Comparison of ENCODE assay signal across 7 cellular contexts in the genomic region with DNA sequence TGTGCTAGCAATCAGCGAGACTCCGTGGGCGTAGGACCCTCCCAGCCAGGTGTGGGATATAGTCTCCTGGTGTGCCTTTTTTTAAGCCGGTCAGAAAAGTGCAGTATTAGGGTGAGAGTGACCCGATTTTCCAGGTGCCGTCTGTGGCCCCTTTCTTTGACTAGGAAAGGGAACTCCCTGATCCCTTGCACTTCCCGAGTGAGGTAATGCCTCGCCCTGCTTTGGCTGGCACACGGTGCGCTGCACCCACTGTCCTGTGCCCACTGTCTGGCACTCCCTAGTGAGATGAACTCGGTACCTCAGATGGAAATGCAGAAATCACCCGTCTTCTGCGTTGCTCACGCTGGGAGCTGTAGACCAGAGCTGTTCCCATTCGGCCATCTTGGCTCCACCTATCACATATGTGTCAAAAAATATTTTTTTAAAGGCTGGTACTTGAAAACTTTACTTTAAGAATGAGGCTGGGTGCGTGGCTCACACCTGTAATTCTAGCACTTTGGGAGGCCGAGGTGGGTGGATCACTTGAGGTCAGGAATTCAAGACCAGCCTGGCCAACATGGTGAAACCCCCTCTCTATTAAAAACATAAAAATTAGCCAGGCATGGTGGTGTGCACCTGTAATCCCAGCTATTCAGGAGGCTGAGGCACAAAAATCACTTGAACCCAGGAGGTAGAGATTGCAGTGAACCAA.
A peak's percentile ranks its signal among the peaks of the same experiment; 100 is the strongest.
DNase-seq lines count a peak whose midpoint lies in the region; FAIRE-seq and TF ChIP-seq lines count a peak whose summit lies in the region.
"Not testable (repeated sequence)": the region's sequence is repeated elsewhere in the genome, so short reads cannot be mapped to it uniquely, and the experiment has no call there.

No MANE protein-coding gene starts in this region.

- not testable (repeated sequence) for H3K4me3 ChIP-seq in astrocyte (ENCODE audit: insufficient read depth, low read depth, low read length)
- H3K4me3 ChIP-seq in esophagus squamous epithelium (peak overlapping the region in 2 of 4 donors; percentile 7 to 21), iPS-18c (ENCODE audit: insufficient read depth, low read depth, low read length) (peak overlapping the region; percentile 36; the same call in 1 of the 2 replicates), neural progenitor cell (peak overlapping the region; percentile 51), smooth muscle cell (peak overlapping the region; percentile 34)

- peaks cover 5 to 18% of the 10 kb centered on the region in 2 experiments for H3K9me3 Mint-ChIP-seq in H9
- not testable (repeated sequence) for H3K9me3 Mint-ChIP-seq in astrocyte (ENCODE audit: unreplicated experiment)
- peaks cover 13% of the 10 kb centered on the region for H3K9me3 Mint-ChIP-seq in neural progenitor cell

- not testable (repeated sequence) for H4K8ac ChIP-seq in H9 (replicated peaks; ENCODE audit: insufficient read length, low read depth, low read length)

- not testable (repeated sequence) for H2BK5ac ChIP-seq in H9 (ENCODE audit: insufficient read length, low read length)

- H2BK20ac ChIP-seq in H9 (ENCODE audit: low read depth, low read length, poor library complexity, severe bottlenecking), result not testable (repeated sequence)

- H2BK15ac ChIP-seq in H9 (ENCODE audit: low read depth, low read length), result not testable (repeated sequence)

- not testable (repeated sequence) for H3K4ac ChIP-seq in H9 (ENCODE audit: low read depth, low read length)

- H3K27ac Mint-ChIP-seq in H9 (peak overlapping the region; percentile 32 to 96 (median 93); a peak in 6 of 7 replicates), astrocyte (ENCODE audit: unreplicated experiment) (peak overlapping the region; percentile 34), neural progenitor cell (peak overlapping the region; percentile 29)

- peak overlapping the region; percentile 48 for H3K18ac ChIP-seq in H9 (ENCODE audit: insufficient read length, low read depth, low read length)

- not testable (repeated sequence) for H4K20me1 ChIP-seq in H9 (ENCODE audit: control insufficient read depth, insufficient read depth, insufficient read length); astrocyte (ENCODE audit: insufficient read depth, low read length); neural progenitor cell (ENCODE audit: low read depth); smooth muscle cell (ENCODE audit: low read depth)

- TF ChIP-seq POLR2A in esophagus squamous epithelium (IDR thresholded peaks at IDR 0.05), result not testable (repeated sequence)

- H3K27ac ChIP-seq in H9 (ENCODE audit: insufficient read length, low read depth, low read length); astrocyte (ENCODE audit: low read depth, low read length); neural progenitor cell: not testable (repeated sequence)
- H3K27ac ChIP-seq in esophagus squamous epithelium, result peak overlapping the region; percentile 5 to 83 (median 66)
- peak overlapping the region; percentile 75 for H3K27ac ChIP-seq in smooth muscle cell (ENCODE audit: low read depth)

- peak overlapping the region; percentile 50 for H3K9ac ChIP-seq in H9 (ENCODE audit: extremely low read depth, insufficient read length, low read length)
- not testable (repeated sequence) for H3K9ac ChIP-seq in astrocyte (ENCODE audit: low read length); neural progenitor cell; smooth muscle cell (ENCODE audit: low read depth)

- not testable (repeated sequence) for H3T11ph ChIP-seq in H9 (ENCODE audit: low read length)

- not testable (repeated sequence) for H2BK120ac ChIP-seq in H9 (ENCODE audit: low read depth, low read length, poor library complexity, severe bottlenecking)

- not testable (repeated sequence) for H3F3A ChIP-seq in neural progenitor cell (ENCODE audit: low read depth); smooth muscle cell (ENCODE audit: low read depth)

- DNase-seq in H9 (peak; percentile 38), NCI-H748 (lab: John Stamatoyannopoulos, UW; ENCODE audit: unreplicated experiment) (peak; percentile 22)
- not testable (repeated sequence) for DNase-seq in astrocyte (ENCODE audit: low read depth); esophagus squamous epithelium (lab: John Stamatoyannopoulos, UW); neural progenitor cell (ENCODE audit: low spot score); smooth muscle cell (lab: John Stamatoyannopoulos, UW; ENCODE audit: unreplicated experiment)

- not testable (repeated sequence) for H3K27me3 ChIP-seq in H9 (ENCODE audit: insufficient read depth, low read length); astrocyte (ENCODE audit: insufficient read depth, low read length); esophagus squamous epithelium; smooth muscle cell (ENCODE audit: low read depth)
- H3K27me3 ChIP-seq in neural progenitor cell, result peaks cover 10% of the 10 kb centered on the region

- H3K79me1 ChIP-seq in H9 (ENCODE audit: insufficient read depth, low read depth, low read length, poor library complexity, severe bottlenecking), result not testable (repeated sequence)

- H3K4me2 ChIP-seq in H9 (ENCODE audit: insufficient read depth, insufficient read length, low read length) (peak overlapping the region; percentile 63), neural progenitor cell (peak overlapping the region; percentile 80), smooth muscle cell (peak overlapping the region; percentile 74)
- not testable (repeated sequence) for H3K4me2 ChIP-seq in astrocyte (ENCODE audit: low read length)

- not testable (repeated sequence) for H3K56ac ChIP-seq in H9 (ENCODE audit: insufficient read length, low read depth, low read length)

- not testable (repeated sequence) for H2AFZ ChIP-seq in H9 (ENCODE audit: low read length); astrocyte (ENCODE audit: low read depth, low read length)
- H2AFZ ChIP-seq in neural progenitor cell (replicated peaks) (peak overlapping the region; percentile 79), smooth muscle cell (ENCODE audit: low read depth) (peak overlapping the region; percentile 71)

- not testable (repeated sequence) for H4K91ac ChIP-seq in H9 (ENCODE audit: insufficient read length, low read depth, low read length)

- not testable (repeated sequence) for H3K36me3 ChIP-seq in astrocyte (ENCODE audit: insufficient read depth, low read length); esophagus squamous epithelium; neural progenitor cell; smooth muscle cell (ENCODE audit: low read depth)

- peak overlapping the region; percentile 83 to 89 for H3K4me3 Mint-ChIP-seq in H9
- not testable (repeated sequence) for H3K4me3 Mint-ChIP-seq in astrocyte (ENCODE audit: unreplicated experiment)
- H3K4me3 Mint-ChIP-seq in neural progenitor cell, result peak overlapping the region; percentile 78

- not testable (repeated sequence) for FAIRE-seq in astrocyte (lab: Jason Lieb, UNC)

- not testable (repeated sequence) for H2BK12ac ChIP-seq in H9 (ENCODE audit: insufficient read length, low read depth, low read length)

- TF ChIP-seq CTCF in H9 (conservative IDR thresholded peaks at IDR 0.05); astrocyte (IDR thresholded peaks at IDR 0.05; ENCODE audit: insufficient read depth, low read depth, low read length); esophagus squamous epithelium (IDR thresholded peaks at IDR 0.05); neural progenitor cell (IDR thresholded peaks at IDR 0.05); smooth muscle cell (IDR thresholded peaks at IDR 0.05; ENCODE audit: borderline replicate concordance, insufficient read depth, poor library complexity, severe bottlenecking): not testable (repeated sequence)

- not testable (repeated sequence) for H3K23ac ChIP-seq in H9 (ENCODE audit: insufficient read length, low read depth, low read length)

- H3K27me3 Mint-ChIP-seq in H9 (ENCODE audit: low read depth), result peaks cover 22% of the 10 kb centered on the region
- not testable (repeated sequence) for H3K27me3 Mint-ChIP-seq in astrocyte (ENCODE audit: low read depth, unreplicated experiment); neural progenitor cell (ENCODE audit: insufficient read depth, low read depth)

- peaks cover 6 to 28% (median 12%) of the 10 kb centered on the region in 3 experiments; a peak in 5 of 7 replicates for H3K36me3 Mint-ChIP-seq in H9 (ENCODE audit: insufficient read depth in 1 of 3, low read depth in 3 of 3)
- H3K36me3 Mint-ChIP-seq in astrocyte (ENCODE audit: low read depth, unreplicated experiment); neural progenitor cell: not testable (repeated sequence)

- peaks cover 20 to 21% of the 10 kb centered on the region in 2 experiments for H3K4me1 Mint-ChIP-seq in H9
- H3K4me1 Mint-ChIP-seq in astrocyte (ENCODE audit: low read depth, unreplicated experiment), result not testable (repeated sequence)
- H3K4me1 Mint-ChIP-seq in neural progenitor cell, result peaks cover 10% of the 10 kb centered on the region

- H3K4me1 ChIP-seq in H9 (ENCODE audit: insufficient read depth, low read length); astrocyte (ENCODE audit: insufficient read depth, low read length); neural progenitor cell; smooth muscle cell (ENCODE audit: low read depth): not testable (repeated sequence)
- peaks cover 0 to 34% (median 14%) of the 10 kb centered on the region in 3 donors for H3K4me1 ChIP-seq in esophagus squamous epithelium

- not testable (repeated sequence) for H3K9me3 ChIP-seq in H9 (ENCODE audit: control insufficient read depth, low read depth, low read length); astrocyte (ENCODE audit: insufficient read depth, low read depth, low read length); esophagus squamous epithelium; iPS-18c (ENCODE audit: control insufficient read depth, insufficient read depth, low read length); neural progenitor cell (ENCODE audit: low read depth); smooth muscle cell (replicated peaks; ENCODE audit: low read depth)

- not testable (repeated sequence) for H3K23me2 ChIP-seq in H9 (ENCODE audit: insufficient read length, low read depth, low read length, poor library complexity, severe bottlenecking)

- H4K5ac ChIP-seq in H9 (ENCODE audit: insufficient read length, low read depth, low read length), result not testable (repeated sequence)

- H3K79me2 ChIP-seq in H9 (ENCODE audit: insufficient read depth, low read length); astrocyte (ENCODE audit: insufficient read depth, low read length); neural progenitor cell (ENCODE audit: low read depth); smooth muscle cell (ENCODE audit: low read depth): not testable (repeated sequence)

- intact Hi-C loops in esophagus squamous epithelium (cut with DNase I), result not testable (repeated sequence)

- peak overlapping the region; percentile 65; the same call in 1 of the 2 replicates for H3K14ac ChIP-seq in H9 (ENCODE audit: insufficient read depth, low read length)

- H2AK5ac ChIP-seq in H9 (ENCODE audit: insufficient read length, low read length), result not testable (repeated sequence)

- WGBS in H9 (ENCODE audit: extremely low coverage, insufficient read length, low lambda C conversion rate), result no CpG with 5 or more reads among the region's 17 CpGs
- WGBS in esophagus squamous epithelium, 2 donors, result 63 to 89% methylated on average over 7 to 8 of the region's 17 CpGs
- WGBS in smooth muscle cell (ENCODE audit: low lambda C conversion rate), result 44% methylated on average over 17 of the region's 17 CpGs

Comparison
In these comparisons a context has a peak if more than half of its experiments do, and no peak if none do; other contexts are left out.
1. H3K27ac Mint-ChIP-seq: peak in every context shown above with its lines; median percentile 93 in H9; 34 in astrocyte; 29 in neural progenitor cell.